In the genomic region with DNA sequence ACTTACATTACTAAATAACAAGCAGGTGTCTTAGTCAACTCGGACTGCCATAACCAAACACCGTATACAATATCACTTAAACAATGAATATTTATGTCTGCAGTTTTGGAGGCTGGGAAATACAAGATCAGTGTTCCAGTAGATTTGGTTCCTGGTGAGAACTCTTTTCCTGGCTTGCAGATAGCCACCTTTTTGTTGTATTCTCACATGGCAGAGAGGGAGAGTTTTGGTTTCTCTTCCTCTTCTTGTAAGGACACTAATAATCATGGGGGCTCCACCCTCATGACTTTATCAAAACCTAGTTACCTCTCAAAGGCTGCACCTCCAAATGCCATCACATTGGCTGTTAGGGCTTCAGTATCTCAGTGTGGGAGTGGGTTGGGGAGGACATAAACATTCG, we compare ENCODE assay signal across 15 cellular contexts.
"Had no signal": no experiment of that assay in that cellular context is flagged by ENCODE, and none has a peak within 500 bp of the region (broad histone marks: within the 10 kb centered on the region; RNA-seq: fewer than 3 reads in every experiment).

No MANE protein-coding gene starts in this region.

- H3K27ac Mint-ChIP-seq: brain; endodermal cell; stimulated activated naive CD8-positive, alpha-beta T cell treated with anti-CD3 and anti-CD28 coated beads, Interleukin-15, Interleukin-2, amounts not matched to agents 100 ng/mL and 50 ng/mL, for 24 hours had no signal

- H3K4me3 Mint-ChIP-seq: activated T-cell treated with anti-CD3 and anti-CD28 coated beads, Interleukin-2, amount 50 U/mL, for 24 hours; brain; central memory CD8-positive, alpha-beta T cell; endodermal cell; stimulated activated naive CD8-positive, alpha-beta T cell treated with anti-CD3 and anti-CD28 coated beads, Interleukin-15, Interleukin-2, amounts not matched to agents 100 ng/mL and 50 ng/mL, for 24 hours had no signal

- H3K4me1 Mint-ChIP-seq: brain; central memory CD8-positive, alpha-beta T cell; endodermal cell had no signal

- DNase-seq: activated CD4-positive, CD25-positive, alpha-beta regulatory T cell treated with anti-CD3 and anti-CD28 coated beads, Interleukin-2, amount 50 U/mL, for 72 hours; activated effector memory CD4-positive, alpha-beta T cell treated with anti-CD3 and anti-CD28 coated beads, Interleukin-2, amount 50 U/mL, for 16 hours; activated T-cell treated with anti-CD3 and anti-CD28 coated beads, Interleukin-2, amount 50 U/mL, for 24 hours; amygdala; dermis blood vessel endothelial cell; endodermal cell; left ventricle myocardium superior; mesendoderm; psoas muscle; stimulated activated CD4-positive, alpha-beta T cell treated with anti-CD3 and anti-CD28 coated beads, Interleukin-2, amount 100 ng/mL, for 24 hours; upper lobe of left lung had no signal

- H3K27me3 Mint-ChIP-seq: activated T-cell treated with anti-CD3 and anti-CD28 coated beads, Interleukin-2, amount 50 U/mL, for 24 hours; brain; central memory CD8-positive, alpha-beta T cell; stimulated activated naive CD8-positive, alpha-beta T cell treated with anti-CD3 and anti-CD28 coated beads, Interleukin-15, Interleukin-2, amounts not matched to agents 100 ng/mL and 50 ng/mL, for 24 hours had no signal

- ATAC-seq: left ventricle myocardium superior, psoas muscle, sciatic nerve had no signal

- H3K9me3 Mint-ChIP-seq: central memory CD8-positive, alpha-beta T cell had no signal
